In genomic region chr1:100626397-100626796, GRCh38 we compare ENCODE assay signal across 21 cellular contexts.
DNase-seq lines count a peak whose midpoint lies in the region; ATAC-seq, FAIRE-seq and TF ChIP-seq lines count a peak whose summit lies in the region.
"Had no signal": no experiment of that assay in that cellular context is flagged by ENCODE, and none has a peak within 500 bp of the region (broad histone marks: within the 10 kb centered on the region; RNA-seq: fewer than 3 reads in every experiment).

No MANE protein-coding gene starts in this region.

- intact Hi-C loops in endothelial cell of umbilical vein (cut with micrococcal nuclease) (loop anchor here (1.0 kb wide), 1 partner anchor 210 kb away; no protein-coding TSS in a partner anchor), left colon (cut with DNase I, micrococcal nuclease) (no loop called here)

- H3K79me2 ChIP-seq in endothelial cell of umbilical vein (ENCODE audit: control insufficient read depth, insufficient read depth, low read length), result no peaks in the 10 kb centered on the region

- H3K9ac ChIP-seq in endothelial cell of umbilical vein (replicated peaks; ENCODE audit: extremely low read depth, insufficient read depth, low read length), result no peak overlapping the region

- FAIRE-seq in endothelial cell of umbilical vein (lab: Jason Lieb, UNC), result peak; percentile 24
- FAIRE-seq: A549, frontal cortex had no signal

- H3K9me1 ChIP-seq in endothelial cell of umbilical vein (replicated peaks; ENCODE audit: control insufficient read depth, extremely low read depth, insufficient read depth, low read length), result no peaks in the 10 kb centered on the region

- H3K9me3 Mint-ChIP-seq in activated T-cell treated with anti-CD3 and anti-CD28 coated beads, Interleukin-2, amount 50 U/mL, for 72 hours, result peaks cover 0 to 3% of the 10 kb centered on the region in 2 donors
- H3K9me3 Mint-ChIP-seq in stimulated activated effector memory CD8-positive, alpha-beta T cell treated with anti-CD3 and anti-CD28 coated beads, Interleukin-12 subunit alpha, Interleukin-12 subunit beta, amount 100 ng/mL, for 72 hours, result no peaks in the 10 kb centered on the region
- H3K9me3 Mint-ChIP-seq: activated CD4-positive, alpha-beta memory T cell treated with anti-CD3 and anti-CD28 coated beads for 36 hours had no signal

- H3K27ac Mint-ChIP-seq in activated T-cell treated with anti-CD3 and anti-CD28 coated beads, Interleukin-2, amount 50 U/mL, for 72 hours, result no peak overlapping the region
- H3K27ac Mint-ChIP-seq in stimulated activated effector memory CD8-positive, alpha-beta T cell treated with anti-CD3 and anti-CD28 coated beads, Interleukin-12 subunit alpha, Interleukin-12 subunit beta, amount 100 ng/mL, for 72 hours, result no peak overlapping the region
- H3K27ac Mint-ChIP-seq: activated CD4-positive, alpha-beta memory T cell treated with anti-CD3 and anti-CD28 coated beads for 36 hours had no signal

- ATAC-seq in activated T-cell treated with anti-CD3 and anti-CD28 coated beads, Interleukin-2, amount 50 U/mL, for 72 hours (replicated peaks in 1 of 2), result peak; percentile 52 to 57
- peak; percentile 49 for ATAC-seq in stimulated activated effector memory CD8-positive, alpha-beta T cell treated with anti-CD3 and anti-CD28 coated beads, Interleukin-12 subunit alpha, Interleukin-12 subunit beta, amount 100 ng/mL, for 72 hours
- ATAC-seq in left colon, result no peak
- ATAC-seq in HG02840 (IDR thresholded peaks at IDR 0.05; ENCODE audit: low FRiP score, unreplicated experiment), result no peak
- ATAC-seq: A549, left ventricle myocardium superior had no signal

- peak overlapping the region; percentile 69 for H2AFZ ChIP-seq in endothelial cell of umbilical vein (ENCODE audit: low read depth, low read length)

- H3K4me3 Mint-ChIP-seq in activated T-cell treated with anti-CD3 and anti-CD28 coated beads, Interleukin-2, amount 50 U/mL, for 72 hours, result no peak overlapping the region
- H3K4me3 Mint-ChIP-seq in stimulated activated effector memory CD8-positive, alpha-beta T cell treated with anti-CD3 and anti-CD28 coated beads, Interleukin-12 subunit alpha, Interleukin-12 subunit beta, amount 100 ng/mL, for 72 hours, result no peak overlapping the region
- H3K4me3 Mint-ChIP-seq: activated CD4-positive, alpha-beta memory T cell treated with anti-CD3 and anti-CD28 coated beads for 36 hours; stimulated activated naive CD8-positive, alpha-beta T cell treated with anti-CD3 and anti-CD28 coated beads, Interleukin-15, Interleukin-2, amounts not matched to agents 100 ng/mL and 50 ng/mL, for 24 hours had no signal

- no peak for DNase-seq in activated T-cell treated with anti-CD3 and anti-CD28 coated beads, Interleukin-2, amount 50 U/mL, for 72 hours
- DNase-seq in activated T-cell treated with anti-CD3 and anti-CD28 coated beads for 4 hours (no peak), MV-4-11 (lab: John Stamatoyannopoulos, UW) (peak; percentile 51), endothelial cell of umbilical vein (ENCODE audit: low read depth, low spot score) (peak; percentile 91), left colon (no peak), foreskin fibroblast (no peak)
- no peak for DNase-seq in stimulated activated effector memory CD8-positive, alpha-beta T cell treated with anti-CD3 and anti-CD28 coated beads, Interleukin-12 subunit alpha, Interleukin-12 subunit beta, amount 100 ng/mL, for 72 hours (ENCODE audit: low spot score in 2 of 2)
- DNase-seq: activated CD4-positive, alpha-beta memory T cell treated with anti-CD3 and anti-CD28 coated beads for 36 hours; amygdala; DMS79; GOT3; left ventricle myocardium superior; NCI-H2029; NCI-H69 had no signal

- H4K20me1 ChIP-seq in endothelial cell of umbilical vein (replicated peaks; ENCODE audit: control insufficient read depth, extremely low read depth, insufficient read depth, low read length), result no peaks in the 10 kb centered on the region

- H3K9me3 ChIP-seq in endothelial cell of umbilical vein (replicated peaks; ENCODE audit: control insufficient read depth, insufficient read depth, low read length), result no peaks in the 10 kb centered on the region
- H3K9me3 ChIP-seq: A549, prostate gland had no signal

- CTCF ChIA-PET in endothelial cell of umbilical vein (lab: Charles Lee), result interaction anchor here (1.0 to 1.4 kb wide), 3 partner anchors 20 to 210 kb away, joined by 3 read pairs; no protein-coding TSS in a partner anchor

- dilution Hi-C loops in endothelial cell of umbilical vein (cut with MboI; ENCODE audit: extremely low pct_ligation_motif_present, low sequenced_read_pairs), result no loop called here

- no peaks in the 10 kb centered on the region for H3K27me3 ChIP-seq in endothelial cell of umbilical vein (ENCODE audit: control insufficient read depth in 2 of 2, insufficient read depth in 2 of 2, low read length in 2 of 2)

- H3K36me3 ChIP-seq in endothelial cell of umbilical vein (ENCODE audit: control insufficient read depth in 2 of 2, extremely low read depth in 1 of 2, insufficient read depth in 2 of 2, low read length in 2 of 2), result no peaks in the 10 kb centered on the region
- H3K36me3 ChIP-seq: prostate gland had no signal

- TF ChIP-seq POLR2A in endothelial cell of umbilical vein (IDR thresholded peaks at IDR 0.05; ENCODE audit: low read depth, low read length), result no peak

- peak overlapping the region; percentile 49 for H3K27ac ChIP-seq in endothelial cell of umbilical vein (ENCODE audit: insufficient read depth, low read depth, low read length)
- H3K27ac ChIP-seq: prostate gland, SK-N-MC had no signal

- BruUV-seq in endothelial cell of umbilical vein (replicated peaks; lab: Mats Ljungman, UMichigan), result no TSS peak

- H3K4me2 ChIP-seq in endothelial cell of umbilical vein (ENCODE audit: insufficient read depth, low read length), result peak overlapping the region; percentile 55

- H3K4me3 ChIP-seq in endothelial cell of umbilical vein (replicated peaks in 1 of 3; ENCODE audit: insufficient read depth in 1 of 3, low read depth in 1 of 3, low read length in 3 of 3) (no peak overlapping the region), foreskin fibroblast (ENCODE audit: low read depth in 1 of 2, low read length in 2 of 2) (no peak overlapping the region)
- H3K4me3 ChIP-seq: A549, prostate gland, SK-N-MC had no signal

- POLR2A ChIA-PET in endothelial cell of umbilical vein (lab: Charles Lee), result interaction anchor here (0.5 kb wide), 2 partner anchors 16 to 666 kb away, joined by 5 to 6 read pairs; no protein-coding TSS in a partner anchor

- peaks cover 23% of the 10 kb centered on the region for H3K4me1 Mint-ChIP-seq in activated T-cell treated with anti-CD3 and anti-CD28 coated beads, Interleukin-2, amount 50 U/mL, for 72 hours (ENCODE audit: low read depth)
- peaks cover 8% of the 10 kb centered on the region for H3K4me1 Mint-ChIP-seq in stimulated activated effector memory CD8-positive, alpha-beta T cell treated with anti-CD3 and anti-CD28 coated beads, Interleukin-12 subunit alpha, Interleukin-12 subunit beta, amount 100 ng/mL, for 72 hours

- peaks cover 20% of the 10 kb centered on the region for H3K27me3 Mint-ChIP-seq in activated T-cell treated with anti-CD3 and anti-CD28 coated beads, Interleukin-2, amount 50 U/mL, for 72 hours (ENCODE audit: low read depth)

- TF ChIP-seq CTCF in endothelial cell of umbilical vein (IDR thresholded peaks at IDR 0.05; ENCODE audit: extremely low read depth in 1 of 2, insufficient read depth in 1 of 2, low read depth in 1 of 2, low read length in 2 of 2) (no peak), foreskin fibroblast (IDR thresholded peaks at IDR 0.05; ENCODE audit: low read depth, low read length) (no peak)

- no peaks in the 10 kb centered on the region for H3K36me3 Mint-ChIP-seq in activated T-cell treated with anti-CD3 and anti-CD28 coated beads, Interleukin-2, amount 50 U/mL, for 72 hours (ENCODE audit: insufficient read depth in 2 of 2)
- H3K36me3 Mint-ChIP-seq in stimulated activated effector memory CD8-positive, alpha-beta T cell treated with anti-CD3 and anti-CD28 coated beads, Interleukin-12 subunit alpha, Interleukin-12 subunit beta, amount 100 ng/mL, for 72 hours, result no peaks in the 10 kb centered on the region
- H3K36me3 Mint-ChIP-seq: activated CD4-positive, alpha-beta memory T cell treated with anti-CD3 and anti-CD28 coated beads for 36 hours; CD14-positive monocyte had no signal

- H3K4me1 ChIP-seq in endothelial cell of umbilical vein (ENCODE audit: control insufficient read depth, extremely low read depth, insufficient read depth, low read length), result peaks cover 43% of the 10 kb centered on the region
- H3K4me1 ChIP-seq: prostate gland had no signal

TF ChIP-seq in endothelial cell of umbilical vein, 7 proteins besides CTCF, POLR2A, EP300 and RAD21:
- TF ChIP-seq GATA2 (IDR thresholded peaks at IDR 0.05; ENCODE audit: insufficient read depth, insufficient read length, low read depth, low read length) (peak; percentile 31), JUN (IDR thresholded peaks at IDR 0.05; ENCODE audit: borderline replicate concordance, insufficient read depth, insufficient read length, low read depth) (no peak), FOS (IDR thresholded peaks at IDR 0.05; ENCODE audit: borderline replicate concordance, insufficient read depth, low read length) (peak; percentile 53)

Comparison
In these comparisons a context has a peak if more than half of its experiments do, and no peak if none do; other contexts are left out.
1. ATAC-seq: peak in activated T-cell treated with anti-CD3 and anti-CD28 coated beads, Interleukin-2, amount 50 U/mL, for 72 hours (2 of 2) and stimulated activated effector memory CD8-positive, alpha-beta T cell treated with anti-CD3 and anti-CD28 coated beads, Interleukin-12 subunit alpha, Interleukin-12 subunit beta, amount 100 ng/mL, for 72 hours (single experiment); none in left colon (single experiment) and HG02840 (single experiment).
2. DNase-seq: peak in MV-4-11 (single experiment) and endothelial cell of umbilical vein (single experiment); none in activated T-cell treated with anti-CD3 and anti-CD28 coated beads, Interleukin-2, amount 50 U/mL, for 72 hours (0 of 2), activated T-cell treated with anti-CD3 and anti-CD28 coated beads for 4 hours (single experiment), stimulated activated effector memory CD8-positive, alpha-beta T cell treated with anti-CD3 and anti-CD28 coated beads, Interleukin-12 subunit alpha, Interleukin-12 subunit beta, amount 100 ng/mL, for 72 hours (0 of 2), left colon (0 of 2) and foreskin fibroblast (0 of 2).